In the genomic region with DNA sequence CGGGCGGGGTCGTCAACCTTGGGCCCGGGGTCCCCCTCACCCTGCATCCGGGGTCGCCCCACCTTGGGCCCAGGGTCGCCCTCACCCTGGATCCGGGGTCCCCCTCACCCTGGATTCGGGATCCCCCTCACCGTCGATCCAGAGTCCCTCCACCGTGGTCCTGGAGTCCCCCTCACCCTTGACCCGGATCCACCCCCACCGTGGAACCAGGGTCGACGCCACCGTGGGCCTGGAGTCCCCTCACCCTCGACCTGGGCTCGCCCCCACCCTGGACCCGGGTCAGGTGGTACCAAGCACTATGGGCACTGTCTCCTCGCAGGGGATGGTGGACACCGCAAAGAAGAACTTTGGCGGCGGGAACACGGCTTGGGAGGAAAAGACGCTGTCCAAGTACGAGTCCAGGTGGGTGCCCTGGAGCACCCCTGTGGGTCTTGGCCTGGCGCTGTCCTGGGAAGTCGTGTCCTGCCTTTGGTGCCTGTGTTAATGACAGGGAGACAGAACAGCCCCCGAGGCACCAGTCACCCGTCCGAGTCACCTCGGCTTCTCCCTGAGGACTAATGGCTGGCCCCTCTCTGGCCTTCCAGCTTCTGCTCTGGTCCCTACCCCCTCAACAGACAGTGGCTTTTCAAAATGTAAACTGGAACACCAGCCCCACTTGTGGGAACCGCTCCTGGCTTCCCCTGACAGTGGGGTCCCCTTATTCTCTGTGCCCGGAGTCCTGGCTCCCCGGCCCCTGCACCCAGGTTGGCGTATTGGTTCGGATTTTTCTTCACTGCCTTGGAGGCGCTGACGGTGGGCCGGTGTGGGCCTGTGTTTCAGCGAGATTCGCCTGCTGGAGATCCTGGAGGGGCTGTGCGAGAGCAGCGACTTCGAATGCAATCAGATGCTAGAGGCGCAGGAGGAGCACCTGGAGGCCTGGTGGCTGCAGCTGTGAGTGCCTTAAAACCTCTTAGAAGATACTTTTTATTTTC, we compare ENCODE assay signal across 8 cellular contexts. TPM values are rescaled to one million over a fixed set of nuclear protein-coding genes. Genes with fewer than 3 reads are reported as not detected.
DNase-seq lines count a peak whose midpoint lies in the region; ATAC-seq and TF ChIP-seq lines count a peak whose summit lies in the region.

No MANE protein-coding gene starts in this region.

- H3K4me3 ChIP-seq in BE2C (ENCODE audit: low read depth, low read length) (peak overlapping the region; percentile 63), HUES48 (ENCODE audit: low read depth, low read length) (peak overlapping the region; percentile 67)
- H3K4me3 ChIP-seq in naive thymus-derived CD4-positive, alpha-beta T cell (ENCODE audit: low read length): peak overlapping the region; percentile 96

- H3K36me3 ChIP-seq in BE2C: no peaks in the 10 kb centered on the region
- H3K36me3 ChIP-seq in HUES48 (ENCODE audit: control insufficient read depth, insufficient read depth, low read length): peaks cover 13% of the 10 kb centered on the region
- peaks cover 0 to 21% (median 0%) of the 10 kb centered on the region in 3 experiments for H3K36me3 ChIP-seq in naive thymus-derived CD4-positive, alpha-beta T cell (ENCODE audit: control insufficient read depth in 2 of 3, insufficient read depth in 3 of 3, low read length in 3 of 3)

- peak overlapping the region; percentile 65 for H3K4me3 Mint-ChIP-seq in chondrocyte (ENCODE audit: unreplicated experiment)
- peak overlapping the region; percentile 67 to 88 (median 83) for H3K4me3 Mint-ChIP-seq in naive thymus-derived CD4-positive, alpha-beta T cell

- ATAC-seq in naive thymus-derived CD4-positive, alpha-beta T cell: no peak

- POLR2A ChIA-PET in naive thymus-derived CD4-positive, alpha-beta T cell (lab: Charles Lee): interaction anchor here (1.0 to 1.8 kb wide), 2 partner anchors 11 to 130 kb away, joined by 3 to 5 read pairs; no protein-coding TSS in a partner anchor

- H3K9me3 ChIP-seq in BE2C (no peaks in the 10 kb centered on the region), HUES48 (ENCODE audit: control insufficient read depth, insufficient read depth, low read length) (no peaks in the 10 kb centered on the region)
- H3K9me3 ChIP-seq in naive thymus-derived CD4-positive, alpha-beta T cell (ENCODE audit: control insufficient read depth in 2 of 3, low read length in 3 of 3): no peaks in the 10 kb centered on the region

- no peak overlapping the region for H3K27ac ChIP-seq in HUES48 (ENCODE audit: low read depth, low read length)
- peak overlapping the region; percentile 97 for H3K27ac ChIP-seq in naive thymus-derived CD4-positive, alpha-beta T cell (ENCODE audit: low read depth, low read length)

- intact Hi-C loops in naive thymus-derived CD4-positive, alpha-beta T cell (cut with micrococcal nuclease): loop anchor here (1.0 to 5.0 kb wide), 10 partner anchors 17 to 273 kb away; a partner anchor contains a TSS

- H3K9ac ChIP-seq in HUES48 (ENCODE audit: low read depth, low read length): no peak overlapping the region

- H3K27me3 Mint-ChIP-seq in chondrocyte (ENCODE audit: low read depth): no peaks in the 10 kb centered on the region
- H3K27me3 Mint-ChIP-seq in naive thymus-derived CD4-positive, alpha-beta T cell: no peaks in the 10 kb centered on the region

- TF ChIP-seq CTCF in BE2C (IDR thresholded peaks at IDR 0.05; ENCODE audit: low read depth, low read length) (no peak), chondrocyte (IDR thresholded peaks at IDR 0.05) (no peak)

- no peaks in the 10 kb centered on the region for H3K4me1 ChIP-seq in BE2C
- H3K4me1 ChIP-seq in HUES48 (ENCODE audit: control insufficient read depth, insufficient read depth, low read length): peaks cover 4% of the 10 kb centered on the region; the same call in 1 of the 2 replicates
- peaks cover 11 to 20% of the 10 kb centered on the region in 2 donors for H3K4me1 ChIP-seq in naive thymus-derived CD4-positive, alpha-beta T cell (ENCODE audit: control insufficient read depth in 2 of 2, insufficient read depth in 2 of 2, low read length in 2 of 2)

- peaks cover 19% of the 10 kb centered on the region for H3K4me1 Mint-ChIP-seq in chondrocyte (ENCODE audit: low read depth)
- peaks cover 0 to 32% (median 26%) of the 10 kb centered on the region in 7 donors for H3K4me1 Mint-ChIP-seq in naive thymus-derived CD4-positive, alpha-beta T cell

- no peak overlapping the region for H3K27ac Mint-ChIP-seq in chondrocyte (ENCODE audit: unreplicated experiment)
- H3K27ac Mint-ChIP-seq in naive thymus-derived CD4-positive, alpha-beta T cell: peak overlapping the region in 6 of 9 donors; percentile 48 to 83 (median 66)

- no peaks in the 10 kb centered on the region for H3K9me3 Mint-ChIP-seq in chondrocyte (ENCODE audit: low read depth)
- H3K9me3 Mint-ChIP-seq in naive thymus-derived CD4-positive, alpha-beta T cell: no peaks in the 10 kb centered on the region

- DNase-seq in BE2C (peak; percentile 24), chondrocyte (ENCODE audit: low spot score) (peak; percentile 88), amygdala (lab: John Stamatoyannopoulos, UW) (no peak), NCI-H187 treated with DMSO at 0.1 percent for 48 hours (lab: John Stamatoyannopoulos, UW) (no peak)
- DNase-seq in naive thymus-derived CD4-positive, alpha-beta T cell: no peak
- DNase-seq in NK-92 treated with Interleukin-12 subunit alpha and Interleukin-12 subunit beta, amount 100 ng/mL, for 24 hours (lab: John Stamatoyannopoulos, UW): no peak
- DNase-seq in activated CD4-positive, alpha-beta T cell treated with anti-CD3 and anti-CD28 coated beads for 4 hours: no peak

- CTCF ChIA-PET in naive thymus-derived CD4-positive, alpha-beta T cell (lab: Charles Lee): interaction anchor here (0.7 to 1.0 kb wide), 2 partner anchors 152 to 1015 kb away, joined by 3 read pairs; no protein-coding TSS in a partner anchor

- no peaks in the 10 kb centered on the region for H3K27me3 ChIP-seq in BE2C
- no peaks in the 10 kb centered on the region for H3K27me3 ChIP-seq in HUES48 (ENCODE audit: control insufficient read depth, insufficient read depth, low read length)
- H3K27me3 ChIP-seq in naive thymus-derived CD4-positive, alpha-beta T cell (ENCODE audit: control insufficient read depth in 2 of 2, insufficient read depth in 2 of 2, low read length in 2 of 2): no peaks in the 10 kb centered on the region

- no peaks in the 10 kb centered on the region for H3K36me3 Mint-ChIP-seq in chondrocyte (ENCODE audit: low read depth)
- peaks cover 0 to 10% (median 0%) of the 10 kb centered on the region in 5 donors for H3K36me3 Mint-ChIP-seq in naive thymus-derived CD4-positive, alpha-beta T cell

RNA-seq across cellular contexts. Expression of a gene that starts 0.8 kb away (rescaled TPM):
- 33.2 TPM for polyA plus RNA-seq in BE2C (2012; ENCODE audit: insufficient read depth, insufficient read length, low read depth)
- total RNA-seq in chondrocyte: 44.3 to 117 TPM (median 49.9 TPM) in 3 replicates
- 10 to 100 TPM; 19.7 to 80.9 (median 28.5) TPM for total RNA-seq in naive thymus-derived CD4-positive, alpha-beta T cell
- polyA plus RNA-seq in naive thymus-derived CD4-positive, alpha-beta T cell: 10 to 100 TPM; 37.3 to 39.1 TPM

RNA-seq across cellular contexts. Expression of a gene that starts 1.0 kb away (rescaled TPM):
- polyA plus RNA-seq in BE2C (2012; ENCODE audit: insufficient read depth, insufficient read length, low read depth): 36.3 TPM
- total RNA-seq in chondrocyte: 18.7 to 27.3 TPM (median 20.6 TPM) in 3 replicates
- 10 to 100 TPM; 16.2 to 22.4 (median 19.5) TPM for total RNA-seq in naive thymus-derived CD4-positive, alpha-beta T cell
- 10 to 100 TPM; 10.4 to 21.2 TPM for polyA plus RNA-seq in naive thymus-derived CD4-positive, alpha-beta T cell

RNA-seq across cellular contexts. Expression of a gene that starts 41.4 kb away (rescaled TPM):
- polyA plus RNA-seq in BE2C (2012; ENCODE audit: insufficient read depth, insufficient read length, low read depth): 286 TPM
- total RNA-seq in chondrocyte: 12.0 to 18.2 TPM (median 16.8 TPM) in 3 replicates
- total RNA-seq in naive thymus-derived CD4-positive, alpha-beta T cell: 100 to 1,000 TPM in 2 of 5 experiments, 10 to 100 TPM in 3; 44.4 to 164 (median 78.3) TPM
- 10 to 100 TPM; 21.3 to 38.8 TPM for polyA plus RNA-seq in naive thymus-derived CD4-positive, alpha-beta T cell

Comparison
In these comparisons a context has a peak if more than half of its experiments do, and no peak if none do; other contexts are left out.
1. DNase-seq: peak in BE2C (single experiment) and chondrocyte (single experiment); none in naive thymus-derived CD4-positive, alpha-beta T cell (0 of 9), NK-92 treated with Interleukin-12 subunit alpha and Interleukin-12 subunit beta, amount 100 ng/mL, for 24 hours (single experiment), amygdala (0 of 56), NCI-H187 treated with DMSO at 0.1 percent for 48 hours (single experiment) and activated CD4-positive, alpha-beta T cell treated with anti-CD3 and anti-CD28 coated beads for 4 hours (0 of 2).
2. Peak in every context shown above with its lines, with median percentiles within 50 percentile points of each other: H3K4me3 ChIP-seq.